In genomic region chr6:7262037-7262461, GRCh38 we compare ENCODE assay signal across 8 cellular contexts. TPM values are rescaled to one million over a fixed set of nuclear protein-coding genes. Genes with fewer than 3 reads are reported as not detected.
A peak's percentile ranks its signal among the peaks of the same experiment; 100 is the strongest.
DNase-seq lines count a peak whose midpoint lies in the region; ATAC-seq and TF ChIP-seq lines count a peak whose summit lies in the region.

No MANE protein-coding gene starts in this region.

- H3K9me3 Mint-ChIP-seq in activated naive CD4-positive, alpha-beta T cell treated with anti-CD3 and anti-CD28 coated beads for 36 hours = peaks cover 3% of the 10 kb centered on the region
- H3K9me3 Mint-ChIP-seq in activated naive CD8-positive, alpha-beta T cell treated with anti-CD3 and anti-CD28 coated beads for 36 hours = no peaks in the 10 kb centered on the region

- H3K27me3 Mint-ChIP-seq in activated naive CD4-positive, alpha-beta T cell treated with anti-CD3 and anti-CD28 coated beads for 36 hours (ENCODE audit: low read depth) = peaks cover 16% of the 10 kb centered on the region
- H3K27me3 Mint-ChIP-seq in activated naive CD8-positive, alpha-beta T cell treated with anti-CD3 and anti-CD28 coated beads for 36 hours = peaks cover 28% of the 10 kb centered on the region

- intact Hi-C loops in activated naive CD4-positive, alpha-beta T cell treated with anti-CD3 and anti-CD28 coated beads for 36 hours (cut with micrococcal nuclease) = no loop called here

- H3K4me1 ChIP-seq in thoracic aorta (ENCODE audit: control insufficient read depth in 1 of 2, low read depth in 2 of 2) = peaks cover 0 to 14% of the 10 kb centered on the region in 2 donors

- peak overlapping the region; percentile 73 for H3K4me3 ChIP-seq in thoracic aorta

- H3K4me3 Mint-ChIP-seq in activated naive CD4-positive, alpha-beta T cell treated with anti-CD3 and anti-CD28 coated beads for 36 hours = peak overlapping the region; percentile 80
- peak overlapping the region; percentile 79 for H3K4me3 Mint-ChIP-seq in activated naive CD8-positive, alpha-beta T cell treated with anti-CD3 and anti-CD28 coated beads for 36 hours

- H3K4me1 Mint-ChIP-seq in activated naive CD4-positive, alpha-beta T cell treated with anti-CD3 and anti-CD28 coated beads for 36 hours (ENCODE audit: low read depth) = peaks cover 15% of the 10 kb centered on the region
- peaks cover 16% of the 10 kb centered on the region for H3K4me1 Mint-ChIP-seq in activated naive CD8-positive, alpha-beta T cell treated with anti-CD3 and anti-CD28 coated beads for 36 hours

- no peaks in the 10 kb centered on the region for H3K27me3 ChIP-seq in thoracic aorta (replicated peaks; ENCODE audit: insufficient read depth)

- H3K9me3 ChIP-seq in thoracic aorta = no peaks in the 10 kb centered on the region

- H3K36me3 ChIP-seq in thoracic aorta = no peaks in the 10 kb centered on the region

- CTCF ChIA-PET in activated naive CD4-positive, alpha-beta T cell treated with anti-CD3 and anti-CD28 coated beads for 36 hours (lab: Charles Lee) = interaction anchor here (1.0 to 1.4 kb wide), 3 partner anchors 14 to 503 kb away, joined by 3 to 9 read pairs (median 7); no protein-coding TSS in a partner anchor

- H3K36me3 Mint-ChIP-seq in activated naive CD4-positive, alpha-beta T cell treated with anti-CD3 and anti-CD28 coated beads for 36 hours (ENCODE audit: low read depth) = no peaks in the 10 kb centered on the region
- H3K36me3 Mint-ChIP-seq in activated naive CD8-positive, alpha-beta T cell treated with anti-CD3 and anti-CD28 coated beads for 36 hours = no peaks in the 10 kb centered on the region

- H3K27ac Mint-ChIP-seq in activated naive CD4-positive, alpha-beta T cell treated with anti-CD3 and anti-CD28 coated beads for 36 hours = no peak overlapping the region
- no peak overlapping the region for H3K27ac Mint-ChIP-seq in activated naive CD8-positive, alpha-beta T cell treated with anti-CD3 and anti-CD28 coated beads for 36 hours

- no peak overlapping the region for H3K27ac ChIP-seq in thoracic aorta

- ATAC-seq in thoracic aorta (ENCODE audit: insufficient number of reproducible peaks, low FRiP score, low read depth) (no peak), GM21737 (IDR thresholded peaks at IDR 0.05; ENCODE audit: unreplicated experiment) (no peak), GM18498 (IDR thresholded peaks at IDR 0.05; ENCODE audit: unreplicated experiment) (no peak)

- DNase-seq in activated naive CD4-positive, alpha-beta T cell treated with anti-CD3 and anti-CD28 coated beads for 36 hours = no peak
- DNase-seq in activated naive CD4-positive, alpha-beta T cell treated with anti-CD3 and anti-CD28 coated beads, Interleukin-2, amount 50 U/mL, for 16 hours = no peak
- no peak for DNase-seq in activated naive CD8-positive, alpha-beta T cell treated with anti-CD3 and anti-CD28 coated beads for 36 hours
- DNase-seq in iPS-NIHi11 (ENCODE audit: low spot score) = peak; percentile 73
- no peak for DNase-seq in thoracic aorta (ENCODE audit: low spot score)
- DNase-seq in activated gamma-delta T cell (lab: John Stamatoyannopoulos, UW) = no peak

- no peak for TF ChIP-seq CTCF in thoracic aorta (IDR thresholded peaks at IDR 0.05)

RNA-seq across cellular contexts. Expression of gene SSR1, which starts 51.0 kb away (rescaled TPM):
- 100 to 1,000 TPM; 116 to 121 TPM for total RNA-seq in activated naive CD4-positive, alpha-beta T cell treated with anti-CD3 and anti-CD28 coated beads for 36 hours
- 100 to 1,000 TPM; 132 to 139 TPM for total RNA-seq in activated naive CD8-positive, alpha-beta T cell treated with anti-CD3 and anti-CD28 coated beads for 36 hours
- total RNA-seq in thoracic aorta = 10 to 100 TPM; 56.6 to 59.4 TPM
